Comparison of ENCODE assay signal across 3 cellular contexts in the genomic region with DNA sequence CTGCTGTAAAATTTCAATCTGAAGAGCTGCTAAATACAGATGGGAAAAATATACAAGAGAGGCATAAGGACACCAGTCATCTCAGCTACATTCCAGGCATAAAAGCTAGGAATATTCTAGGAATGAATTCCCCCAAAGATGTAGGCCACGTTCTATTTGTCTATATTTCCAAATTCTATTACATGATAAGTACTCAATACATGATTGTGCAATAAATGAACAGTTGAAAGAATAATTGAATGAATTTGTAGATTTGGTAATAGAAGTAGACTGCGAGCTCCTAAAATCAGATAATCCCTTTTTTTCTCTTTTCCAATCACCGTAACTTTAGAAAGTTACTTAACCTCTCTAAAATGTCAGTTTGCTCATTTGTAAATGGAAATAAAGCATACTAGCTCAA.
A peak's percentile ranks its signal among the peaks of the same experiment; 100 is the strongest.
TF ChIP-seq lines count a peak whose summit lies in the region.

No MANE protein-coding gene starts in this region.

TF ChIP-seq in HepG2, 621 proteins besides CTCF, POLR2A, EP300 and RAD21:
- TF ChIP-seq ZNF253 (CRISPR knock-in tag; IDR thresholded peaks at IDR 0.05; ENCODE audit: borderline replicate concordance): no peak
- no peak for TF ChIP-seq GFI1 (CRISPR knock-in tag; IDR thresholded peaks at IDR 0.05; ENCODE audit: borderline replicate concordance)
- TF ChIP-seq CEBPB (IDR thresholded peaks at IDR 0.05; ENCODE audit: borderline replicate concordance, low read depth, low read length): peak; percentile 80
- TF ChIP-seq KMT2B (CRISPR knock-in tag; IDR thresholded peaks at IDR 0.05): no peak
- no peak for TF ChIP-seq ZNF550 (CRISPR knock-in tag; IDR thresholded peaks at IDR 0.05; ENCODE audit: borderline replicate concordance)
- no peak for TF ChIP-seq SPEN (CRISPR knock-in tag; IDR thresholded peaks at IDR 0.05; ENCODE audit: low read depth)
TF ChIP-seq in HepG2: peak in this region for 1.

TF ChIP-seq in IMR-90, 13 proteins besides CTCF, POLR2A, EP300 and RAD21:
- TF ChIP-seq BHLHE40 (IDR thresholded peaks at IDR 0.05; ENCODE audit: low read depth, low read length) (no peak), CEBPB (IDR thresholded peaks at IDR 0.05; ENCODE audit: low read depth, low read length) (peak; percentile 73), RCOR1 (IDR thresholded peaks at IDR 0.05; ENCODE audit: insufficient replicate concordance, low read length) (no peak), NFE2L2 (IDR thresholded peaks at IDR 0.05; ENCODE audit: low read depth, low read length) (no peak)
- TF ChIP-seq, protein P1, sequence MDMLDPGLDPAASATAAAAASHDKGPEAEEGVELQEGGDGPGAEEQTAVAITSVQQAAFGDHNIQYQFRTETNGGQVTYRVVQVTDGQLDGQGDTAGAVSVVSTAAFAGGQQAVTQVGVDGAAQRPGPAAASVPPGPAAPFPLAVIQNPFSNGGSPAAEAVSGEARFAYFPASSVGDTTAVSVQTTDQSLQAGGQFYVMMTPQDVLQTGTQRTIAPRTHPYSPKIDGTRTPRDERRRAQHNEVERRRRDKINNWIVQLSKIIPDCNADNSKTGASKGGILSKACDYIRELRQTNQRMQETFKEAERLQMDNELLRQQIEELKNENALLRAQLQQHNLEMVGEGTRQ (IDR thresholded peaks at IDR 0.05; ENCODE audit: low read depth, low read length): no peak
TF ChIP-seq in IMR-90: peak in this region for 1.

TF ChIP-seq in K562, 482 proteins besides CTCF, POLR2A, EP300 and RAD21:
- no peak for TF ChIP-seq ZFX (CRISPR knock-in tag; IDR thresholded peaks at IDR 0.05)
- TF ChIP-seq CEBPB (tag; IDR thresholded peaks at IDR 0.05): peak; percentile 74
- no peak for TF ChIP-seq CEBPG (CRISPR knock-in tag; IDR thresholded peaks at IDR 0.05)
- TF ChIP-seq CEBPG (tag; conservative IDR thresholded peaks at IDR 0.05 in 1 of 2, IDR thresholded peaks at IDR 0.05 in 1 of 2): peak; percentile 27 to 89; a peak in 3 of 4 replicates
